1 cellular context compared by ENCODE assay signal in the genomic region with DNA sequence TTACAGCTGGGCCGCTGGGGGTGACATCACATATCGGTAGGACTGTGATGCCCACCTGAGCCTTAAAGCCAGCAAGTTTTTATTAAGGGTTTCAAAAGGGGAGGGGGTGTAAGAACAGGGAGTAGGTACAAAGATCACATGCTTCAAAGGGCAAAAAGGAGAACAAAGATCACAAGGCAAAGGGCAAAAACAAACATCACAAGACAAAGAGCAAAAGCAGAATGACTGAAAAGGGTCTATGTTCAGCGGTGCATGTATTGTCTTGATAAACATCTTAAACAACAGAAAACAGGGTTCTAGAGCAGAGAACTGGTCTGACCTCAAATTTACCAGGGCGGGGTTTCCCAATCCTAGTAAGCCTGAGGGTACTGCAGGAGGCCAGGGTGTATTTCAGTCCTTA.
TF ChIP-seq lines count a peak whose summit lies in the region.
"Not testable (repeated sequence)": the region's sequence is repeated elsewhere in the genome, so short reads cannot be mapped to it uniquely, and the experiment has no call there.

No MANE protein-coding gene starts in this region.

TF ChIP-seq in HepG2, 621 proteins besides CTCF, POLR2A, EP300 and RAD21 (continued from another document):
- TF ChIP-seq SOX13 (IDR thresholded peaks at IDR 0.05) = peak; percentile 28; the same call in 1 of the 2 replicates
- TF ChIP-seq SOX13 (CRISPR knock-in tag; conservative IDR thresholded peaks at IDR 0.05 in 1 of 2, IDR thresholded peaks at IDR 0.05 in 1 of 2) = peak in 1 of 2 experiments; percentile 86; a peak in 2 of 4 replicates
- TF ChIP-seq, protein P1, sequence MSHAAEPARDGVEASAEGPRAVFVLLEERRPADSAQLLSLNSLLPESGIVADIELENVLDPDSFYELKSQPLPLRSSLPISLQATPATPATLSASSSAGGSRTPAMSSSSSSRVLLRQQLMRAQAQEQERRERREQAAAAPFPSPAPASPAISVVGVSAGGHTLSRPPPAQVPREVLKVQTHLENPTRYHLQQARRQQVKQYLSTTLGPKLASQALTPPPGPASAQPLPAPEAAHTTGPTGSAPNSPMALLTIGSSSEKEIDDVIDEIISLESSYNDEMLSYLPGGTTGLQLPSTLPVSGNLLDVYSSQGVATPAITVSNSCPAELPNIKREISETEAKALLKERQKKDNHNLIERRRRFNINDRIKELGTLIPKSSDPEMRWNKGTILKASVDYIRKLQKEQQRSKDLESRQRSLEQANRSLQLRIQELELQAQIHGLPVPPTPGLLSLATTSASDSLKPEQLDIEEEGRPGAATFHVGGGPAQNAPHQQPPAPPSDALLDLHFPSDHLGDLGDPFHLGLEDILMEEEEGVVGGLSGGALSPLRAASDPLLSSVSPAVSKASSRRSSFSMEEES (CRISPR knock-in tag; IDR thresholded peaks at IDR 0.05) = peak; percentile 66; the same call in 1 of the 2 replicates
- TF ChIP-seq GATAD2A (CRISPR knock-in tag; IDR thresholded peaks at IDR 0.05) = 0 out of 2 replicates have a peak, but pooled peaks have one; percentile 9
- 0 out of 2 replicates have a peak, but pooled peaks have one; percentile 64 for TF ChIP-seq ZMYM2 (CRISPR knock-in tag; IDR thresholded peaks at IDR 0.05)
- peak; percentile 45; the same call in 1 of the 2 replicates for TF ChIP-seq FOXA3 (CRISPR knock-in tag; IDR thresholded peaks at IDR 0.05)
- peak; percentile 27; the same call in 1 of the 2 replicates for TF ChIP-seq TCF7 (IDR thresholded peaks at IDR 0.05; ENCODE audit: low read depth)
- peak; percentile 77 for TF ChIP-seq HNF4A (CRISPR knock-in tag; IDR thresholded peaks at IDR 0.05)
- peak; percentile 46; the same call in 1 of the 2 replicates for TF ChIP-seq NCOR1 (IDR thresholded peaks at IDR 0.05; ENCODE audit: borderline replicate concordance, low read length)
- TF ChIP-seq, protein P2, sequence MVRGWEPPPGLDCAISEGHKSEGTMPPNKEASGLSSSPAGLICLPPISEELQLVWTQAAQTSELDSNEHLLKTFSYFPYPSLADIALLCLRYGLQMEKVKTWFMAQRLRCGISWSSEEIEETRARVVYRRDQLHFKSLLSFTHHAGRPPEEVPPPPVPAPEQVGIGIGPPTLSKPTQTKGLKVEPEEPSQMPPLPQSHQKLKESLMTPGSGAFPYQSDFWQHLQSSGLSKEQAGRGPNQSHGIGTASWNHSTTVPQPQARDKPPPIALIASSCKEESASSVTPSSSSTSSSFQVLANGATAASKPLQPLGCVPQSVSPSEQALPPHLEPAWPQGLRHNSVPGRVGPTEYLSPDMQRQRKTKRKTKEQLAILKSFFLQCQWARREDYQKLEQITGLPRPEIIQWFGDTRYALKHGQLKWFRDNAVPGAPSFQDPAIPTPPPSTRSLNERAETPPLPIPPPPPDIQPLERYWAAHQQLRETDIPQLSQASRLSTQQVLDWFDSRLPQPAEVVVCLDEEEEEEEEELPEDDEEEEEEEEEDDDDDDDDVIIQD (CRISPR knock-in tag; IDR thresholded peaks at IDR 0.05; ENCODE audit: low read depth) = peak; percentile 16; the same call in 1 of the 2 replicates
- 0 out of 2 replicates have a peak, but pooled peaks have one; percentile 44 for TF ChIP-seq KDM1A (CRISPR knock-in tag; IDR thresholded peaks at IDR 0.05)
- not testable (repeated sequence) for TF ChIP-seq SOX6 (IDR thresholded peaks at IDR 0.05)
- peak; percentile 80 for TF ChIP-seq SOX6 (CRISPR knock-in tag; IDR thresholded peaks at IDR 0.05)
- peak; percentile 82 for TF ChIP-seq SOX5 (CRISPR knock-in tag; IDR thresholded peaks at IDR 0.05; ENCODE audit: borderline replicate concordance)
- TF ChIP-seq, protein P3, sequence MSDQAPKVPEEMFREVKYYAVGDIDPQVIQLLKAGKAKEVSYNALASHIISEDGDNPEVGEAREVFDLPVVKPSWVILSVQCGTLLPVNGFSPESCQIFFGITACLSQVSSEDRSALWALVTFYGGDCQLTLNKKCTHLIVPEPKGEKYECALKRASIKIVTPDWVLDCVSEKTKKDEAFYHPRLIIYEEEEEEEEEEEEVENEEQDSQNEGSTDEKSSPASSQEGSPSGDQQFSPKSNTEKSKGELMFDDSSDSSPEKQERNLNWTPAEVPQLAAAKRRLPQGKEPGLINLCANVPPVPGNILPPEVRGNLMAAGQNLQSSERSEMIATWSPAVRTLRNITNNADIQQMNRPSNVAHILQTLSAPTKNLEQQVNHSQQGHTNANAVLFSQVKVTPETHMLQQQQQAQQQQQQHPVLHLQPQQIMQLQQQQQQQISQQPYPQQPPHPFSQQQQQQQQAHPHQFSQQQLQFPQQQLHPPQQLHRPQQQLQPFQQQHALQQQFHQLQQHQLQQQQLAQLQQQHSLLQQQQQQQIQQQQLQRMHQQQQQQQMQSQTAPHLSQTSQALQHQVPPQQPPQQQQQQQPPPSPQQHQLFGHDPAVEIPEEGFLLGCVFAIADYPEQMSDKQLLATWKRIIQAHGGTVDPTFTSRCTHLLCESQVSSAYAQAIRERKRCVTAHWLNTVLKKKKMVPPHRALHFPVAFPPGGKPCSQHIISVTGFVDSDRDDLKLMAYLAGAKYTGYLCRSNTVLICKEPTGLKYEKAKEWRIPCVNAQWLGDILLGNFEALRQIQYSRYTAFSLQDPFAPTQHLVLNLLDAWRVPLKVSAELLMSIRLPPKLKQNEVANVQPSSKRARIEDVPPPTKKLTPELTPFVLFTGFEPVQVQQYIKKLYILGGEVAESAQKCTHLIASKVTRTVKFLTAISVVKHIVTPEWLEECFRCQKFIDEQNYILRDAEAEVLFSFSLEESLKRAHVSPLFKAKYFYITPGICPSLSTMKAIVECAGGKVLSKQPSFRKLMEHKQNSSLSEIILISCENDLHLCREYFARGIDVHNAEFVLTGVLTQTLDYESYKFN (CRISPR knock-in tag; conservative IDR thresholded peaks at IDR 0.05) = peak; percentile 40; the same call in 1 of the 2 replicates
- TF ChIP-seq, protein P4, sequence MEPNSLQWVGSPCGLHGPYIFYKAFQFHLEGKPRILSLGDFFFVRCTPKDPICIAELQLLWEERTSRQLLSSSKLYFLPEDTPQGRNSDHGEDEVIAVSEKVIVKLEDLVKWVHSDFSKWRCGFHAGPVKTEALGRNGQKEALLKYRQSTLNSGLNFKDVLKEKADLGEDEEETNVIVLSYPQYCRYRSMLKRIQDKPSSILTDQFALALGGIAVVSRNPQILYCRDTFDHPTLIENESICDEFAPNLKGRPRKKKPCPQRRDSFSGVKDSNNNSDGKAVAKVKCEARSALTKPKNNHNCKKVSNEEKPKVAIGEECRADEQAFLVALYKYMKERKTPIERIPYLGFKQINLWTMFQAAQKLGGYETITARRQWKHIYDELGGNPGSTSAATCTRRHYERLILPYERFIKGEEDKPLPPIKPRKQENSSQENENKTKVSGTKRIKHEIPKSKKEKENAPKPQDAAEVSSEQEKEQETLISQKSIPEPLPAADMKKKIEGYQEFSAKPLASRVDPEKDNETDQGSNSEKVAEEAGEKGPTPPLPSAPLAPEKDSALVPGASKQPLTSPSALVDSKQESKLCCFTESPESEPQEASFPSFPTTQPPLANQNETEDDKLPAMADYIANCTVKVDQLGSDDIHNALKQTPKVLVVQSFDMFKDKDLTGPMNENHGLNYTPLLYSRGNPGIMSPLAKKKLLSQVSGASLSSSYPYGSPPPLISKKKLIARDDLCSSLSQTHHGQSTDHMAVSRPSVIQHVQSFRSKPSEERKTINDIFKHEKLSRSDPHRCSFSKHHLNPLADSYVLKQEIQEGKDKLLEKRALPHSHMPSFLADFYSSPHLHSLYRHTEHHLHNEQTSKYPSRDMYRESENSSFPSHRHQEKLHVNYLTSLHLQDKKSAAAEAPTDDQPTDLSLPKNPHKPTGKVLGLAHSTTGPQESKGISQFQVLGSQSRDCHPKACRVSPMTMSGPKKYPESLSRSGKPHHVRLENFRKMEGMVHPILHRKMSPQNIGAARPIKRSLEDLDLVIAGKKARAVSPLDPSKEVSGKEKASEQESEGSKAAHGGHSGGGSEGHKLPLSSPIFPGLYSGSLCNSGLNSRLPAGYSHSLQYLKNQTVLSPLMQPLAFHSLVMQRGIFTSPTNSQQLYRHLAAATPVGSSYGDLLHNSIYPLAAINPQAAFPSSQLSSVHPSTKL (CRISPR knock-in tag; IDR thresholded peaks at IDR 0.05) = peak; percentile 55
TF ChIP-seq in HepG2: peak in this region for 19; not testable (repeated sequence) for 602.
